ENCODE assay signal across 1 cellular context in the genomic region with DNA sequence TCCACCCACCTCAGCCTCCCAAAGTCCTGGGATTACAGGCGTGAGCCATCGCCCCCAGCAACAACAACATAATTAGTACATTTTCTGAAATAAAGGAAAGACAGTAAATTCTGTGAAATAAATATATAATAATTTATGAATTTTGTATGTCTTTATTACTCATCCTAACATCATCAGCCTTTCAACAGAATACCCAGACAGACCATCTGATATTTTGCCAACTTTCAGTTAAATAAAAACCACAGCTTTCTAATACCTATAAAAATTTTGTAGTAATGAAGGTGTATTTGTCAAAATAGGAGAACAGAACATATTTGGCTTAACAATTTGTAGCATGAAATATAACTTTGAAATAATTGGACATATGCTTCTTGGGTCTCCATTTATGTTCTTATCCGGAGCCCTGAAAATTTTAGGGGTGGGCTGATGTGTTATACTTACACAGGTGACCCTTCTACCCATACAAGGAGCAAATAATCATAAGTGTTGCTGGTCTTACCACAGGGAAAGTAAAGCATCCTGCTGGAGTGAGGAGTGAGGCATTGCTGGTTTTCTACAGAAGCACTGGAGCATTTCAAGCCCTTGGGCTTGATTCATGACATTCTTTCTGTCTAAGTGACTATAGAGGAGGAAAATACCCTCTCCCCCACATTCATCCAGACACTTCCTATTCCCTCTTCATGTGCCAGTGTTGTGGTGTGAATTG.
TF ChIP-seq lines count a peak whose summit lies in the region.

No MANE protein-coding gene starts in this region.

TF ChIP-seq in IMR-90, 13 proteins besides CTCF, POLR2A, EP300 and RAD21:
- TF ChIP-seq MAZ (IDR thresholded peaks at IDR 0.05; ENCODE audit: borderline replicate concordance, low read depth, low read length) (no peak), MXI1 (IDR thresholded peaks at IDR 0.05; ENCODE audit: borderline replicate concordance, low read depth, low read length) (no peak), BHLHE40 (IDR thresholded peaks at IDR 0.05; ENCODE audit: low read depth, low read length) (no peak), MAFK (IDR thresholded peaks at IDR 0.05; ENCODE audit: low read depth, low read length) (no peak), CEBPB (IDR thresholded peaks at IDR 0.05; ENCODE audit: low read depth, low read length) (no peak), RFX5 (IDR thresholded peaks at IDR 0.05; ENCODE audit: low read depth, low read length) (no peak), CHD1 (IDR thresholded peaks at IDR 0.05; ENCODE audit: low read depth, low read length) (no peak)
- TF ChIP-seq, protein P1, sequence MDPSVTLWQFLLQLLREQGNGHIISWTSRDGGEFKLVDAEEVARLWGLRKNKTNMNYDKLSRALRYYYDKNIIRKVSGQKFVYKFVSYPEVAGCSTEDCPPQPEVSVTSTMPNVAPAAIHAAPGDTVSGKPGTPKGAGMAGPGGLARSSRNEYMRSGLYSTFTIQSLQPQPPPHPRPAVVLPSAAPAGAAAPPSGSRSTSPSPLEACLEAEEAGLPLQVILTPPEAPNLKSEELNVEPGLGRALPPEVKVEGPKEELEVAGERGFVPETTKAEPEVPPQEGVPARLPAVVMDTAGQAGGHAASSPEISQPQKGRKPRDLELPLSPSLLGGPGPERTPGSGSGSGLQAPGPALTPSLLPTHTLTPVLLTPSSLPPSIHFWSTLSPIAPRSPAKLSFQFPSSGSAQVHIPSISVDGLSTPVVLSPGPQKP (IDR thresholded peaks at IDR 0.05; ENCODE audit: borderline replicate concordance, low read depth, low read length) = no peak
